In the genomic region with DNA sequence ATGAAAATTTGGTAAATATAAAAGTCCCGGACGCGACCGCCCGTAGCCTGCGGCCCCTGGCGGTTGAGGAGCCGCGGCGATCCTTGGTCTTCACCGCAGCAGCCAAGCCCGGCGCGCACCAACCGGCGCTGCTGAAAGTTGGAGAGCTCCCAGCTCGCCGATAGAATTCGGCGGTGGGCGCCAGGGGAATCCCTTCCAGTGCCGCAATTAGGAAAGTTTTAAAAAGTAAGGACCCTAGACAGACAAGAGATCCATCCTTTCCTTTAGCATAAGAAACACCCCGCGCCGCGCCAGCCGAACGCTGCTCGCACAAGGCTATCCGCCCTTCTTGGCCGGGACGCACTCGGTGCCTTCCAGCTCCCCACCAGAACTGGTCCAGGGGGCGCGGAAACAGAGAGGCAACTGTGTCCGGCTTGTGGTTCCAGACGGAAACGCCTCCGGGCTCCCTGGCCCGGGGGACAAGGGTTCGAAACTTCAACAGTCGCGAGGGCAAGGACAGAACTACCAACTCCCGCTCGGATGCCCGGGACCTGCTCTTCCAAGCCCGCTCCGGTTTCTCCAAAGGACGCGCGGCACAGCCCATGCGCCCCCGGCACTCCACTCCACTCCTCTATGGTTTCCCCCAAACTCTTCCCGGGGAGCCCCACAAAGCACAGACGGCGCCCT, we compare ENCODE assay signal across 8 cellular contexts. TPM values are rescaled to one million over a fixed set of nuclear protein-coding genes. Genes with fewer than 3 reads are reported as not detected.
DNase-seq lines count a peak whose midpoint lies in the region; TF ChIP-seq lines count a peak whose summit lies in the region.

No MANE protein-coding gene starts in this region.

- CTCF ChIA-PET in SK-N-SH (lab: Yijun Ruan, JAX) = interaction anchor here (0.7 to 1.9 kb wide), 19 partner anchors 9 to 462 kb away, joined by 3 to 10 read pairs (median 3); no protein-coding TSS in a partner anchor

- H3K36me3 Mint-ChIP-seq in endothelial cell (ENCODE audit: low read depth, unreplicated experiment) (no peaks in the 10 kb centered on the region), type B pancreatic cell (no peaks in the 10 kb centered on the region)

- TF ChIP-seq RAD21 in SK-N-SH (IDR thresholded peaks at IDR 0.05; ENCODE audit: low read length) = peak; percentile 28; the same call in 1 of the 2 replicates

- H3K27me3 ChIP-seq in HAP-1 (ENCODE audit: low read depth) = peaks cover 37% of the 10 kb centered on the region
- peaks cover 12% of the 10 kb centered on the region; the same call in 1 of the 2 replicates for H3K27me3 ChIP-seq in SK-N-SH (ENCODE audit: insufficient read depth)

- H3K36me3 ChIP-seq in ES-I3 (ENCODE audit: insufficient read depth, low read length) = no peaks in the 10 kb centered on the region
- no peaks in the 10 kb centered on the region for H3K36me3 ChIP-seq in HAP-1 (replicated peaks)
- no peaks in the 10 kb centered on the region for H3K36me3 ChIP-seq in SK-N-SH (replicated peaks in 1 of 2; ENCODE audit: control insufficient read depth in 1 of 2, insufficient read depth in 2 of 2, low read length in 1 of 2)
- no peaks in the 10 kb centered on the region for H3K36me3 ChIP-seq in mesodermal cell (ENCODE audit: control insufficient read depth, insufficient read depth, low read length)

- H3K9me3 Mint-ChIP-seq in endothelial cell (ENCODE audit: unreplicated experiment) (no peaks in the 10 kb centered on the region), type B pancreatic cell (no peaks in the 10 kb centered on the region)

- H3K27me3 Mint-ChIP-seq in endothelial cell (ENCODE audit: unreplicated experiment) = peaks cover 4% of the 10 kb centered on the region
- peaks cover 85% of the 10 kb centered on the region for H3K27me3 Mint-ChIP-seq in type B pancreatic cell

- H3K4me3 Mint-ChIP-seq in endothelial cell (ENCODE audit: unreplicated experiment) (peak overlapping the region; percentile 86), type B pancreatic cell (peak overlapping the region; percentile 88)

- POLR2A ChIA-PET in SK-N-SH (lab: Yijun Ruan, JAX) = no interaction called here

- peak overlapping the region; percentile 58; the same call in 1 of the 2 replicates for H3K9ac ChIP-seq in ES-I3 (ENCODE audit: low read depth, low read length)
- no peak overlapping the region for H3K9ac ChIP-seq in SK-N-SH

- no peaks in the 10 kb centered on the region for H4K20me1 ChIP-seq in SK-N-SH (ENCODE audit: insufficient read depth)

- no peaks in the 10 kb centered on the region for H3K9me2 ChIP-seq in SK-N-SH

- peak; percentile 50 for TF ChIP-seq CTCF in SK-N-SH (IDR thresholded peaks at IDR 0.05)
- peak; percentile 61 for TF ChIP-seq CTCF in endothelial cell (IDR thresholded peaks at IDR 0.05; ENCODE audit: unreplicated experiment)
- TF ChIP-seq CTCF in type B pancreatic cell (conservative IDR thresholded peaks at IDR 0.05) = peak; percentile 77

- H3K9me3 ChIP-seq in ES-I3 (ENCODE audit: control insufficient read depth, insufficient read depth, low read length) (no peaks in the 10 kb centered on the region), HAP-1 (no peaks in the 10 kb centered on the region), SK-N-SH (no peaks in the 10 kb centered on the region), mesodermal cell (ENCODE audit: control insufficient read depth, low read length) (no peaks in the 10 kb centered on the region)

- H3K4me3 ChIP-seq in HAP-1 (no peak overlapping the region), SK-N-SH (ENCODE audit: low read depth in 2 of 2, low read length in 1 of 2) (peak overlapping the region; percentile 19 to 47; a peak in 2 of 4 replicates), mesodermal cell (ENCODE audit: extremely low read depth, insufficient read depth, low read length, poor library complexity, severe bottlenecking) (peak overlapping the region; percentile 46)

- H3K4me1 Mint-ChIP-seq in endothelial cell (ENCODE audit: unreplicated experiment) (peaks cover 8% of the 10 kb centered on the region), type B pancreatic cell (ENCODE audit: unreplicated experiment) (peaks cover 9% of the 10 kb centered on the region)

- peak; percentile 42 to 56 for DNase-seq in HAP-1 (ENCODE audit: low spot score in 2 of 2)
- peak; percentile 64 for DNase-seq in SK-N-SH
- DNase-seq in endothelial cell (ENCODE audit: low spot score) = peak; percentile 80
- DNase-seq in type B pancreatic cell (ENCODE audit: extremely low spot score, unreplicated experiment) = peak; percentile 75
- DNase-seq in RKO (ENCODE audit: low spot score) = no peak
- DNase-seq in NCI-H187 treated with DMSO at 0.1 percent for 48 hours (lab: John Stamatoyannopoulos, UW) = no peak

- WGBS in SK-N-SH (ENCODE audit: low lambda C conversion rate) = 4% methylated on average over 36 of the region's 56 CpGs
- 0 to 1% methylated on average over 37 to 54 of the region's 56 CpGs for WGBS in mesodermal cell (ENCODE audit: insufficient coverage in 2 of 2), 2 experiments

- H3K27ac Mint-ChIP-seq in endothelial cell (ENCODE audit: unreplicated experiment) (no peak overlapping the region), type B pancreatic cell (peak overlapping the region; percentile 56)

- H3K79me2 ChIP-seq in SK-N-SH (ENCODE audit: insufficient read depth) = no peaks in the 10 kb centered on the region

- H3F3A ChIP-seq in SK-N-SH (replicated peaks; ENCODE audit: insufficient read depth) = no peaks in the 10 kb centered on the region

- peak overlapping the region; percentile 55 for H3K4me2 ChIP-seq in SK-N-SH

- H3K4me1 ChIP-seq in ES-I3 (ENCODE audit: insufficient read depth, low read length) (peaks cover 8% of the 10 kb centered on the region; the same call in 1 of the 2 replicates), HAP-1 (no peaks in the 10 kb centered on the region), SK-N-SH (ENCODE audit: control insufficient read depth in 1 of 2, insufficient read depth in 2 of 2, low read depth in 1 of 2, low read length in 1 of 2) (peaks cover 0 to 8% of the 10 kb centered on the region in 2 experiments; a peak in 2 of 4 replicates), mesodermal cell (ENCODE audit: control insufficient read depth, insufficient read depth, low read length, poor library complexity, severe bottlenecking) (peaks cover 7% of the 10 kb centered on the region)

- TF ChIP-seq EP300 in SK-N-SH (IDR thresholded peaks at IDR 0.05; ENCODE audit: borderline replicate concordance in 1 of 2, low read depth in 1 of 2, low read length in 1 of 2) = no peak

- H3K27ac ChIP-seq in SK-N-SH (ENCODE audit: low read depth in 2 of 2, low read length in 1 of 2) (no peak overlapping the region), mesodermal cell (ENCODE audit: low read depth, low read length, severe bottlenecking) (no peak overlapping the region)

- no peak overlapping the region for H2AFZ ChIP-seq in SK-N-SH (ENCODE audit: low read depth)

- in situ Hi-C loops in HAP-1 (cut with MboI; ENCODE audit: low sequenced_read_pairs) = no loop called here

TF ChIP-seq in SK-N-SH, 30 proteins besides CTCF, POLR2A, EP300 and RAD21:
- no peak for TF ChIP-seq CHD2 (IDR thresholded peaks at IDR 0.05; ENCODE audit: low read length, partially characterized antibody)
- TF ChIP-seq SMC3 (IDR thresholded peaks at IDR 0.05; ENCODE audit: low read depth, low read length) = peak; percentile 20; the same call in 1 of the 2 replicates
- TF ChIP-seq, protein P1, sequence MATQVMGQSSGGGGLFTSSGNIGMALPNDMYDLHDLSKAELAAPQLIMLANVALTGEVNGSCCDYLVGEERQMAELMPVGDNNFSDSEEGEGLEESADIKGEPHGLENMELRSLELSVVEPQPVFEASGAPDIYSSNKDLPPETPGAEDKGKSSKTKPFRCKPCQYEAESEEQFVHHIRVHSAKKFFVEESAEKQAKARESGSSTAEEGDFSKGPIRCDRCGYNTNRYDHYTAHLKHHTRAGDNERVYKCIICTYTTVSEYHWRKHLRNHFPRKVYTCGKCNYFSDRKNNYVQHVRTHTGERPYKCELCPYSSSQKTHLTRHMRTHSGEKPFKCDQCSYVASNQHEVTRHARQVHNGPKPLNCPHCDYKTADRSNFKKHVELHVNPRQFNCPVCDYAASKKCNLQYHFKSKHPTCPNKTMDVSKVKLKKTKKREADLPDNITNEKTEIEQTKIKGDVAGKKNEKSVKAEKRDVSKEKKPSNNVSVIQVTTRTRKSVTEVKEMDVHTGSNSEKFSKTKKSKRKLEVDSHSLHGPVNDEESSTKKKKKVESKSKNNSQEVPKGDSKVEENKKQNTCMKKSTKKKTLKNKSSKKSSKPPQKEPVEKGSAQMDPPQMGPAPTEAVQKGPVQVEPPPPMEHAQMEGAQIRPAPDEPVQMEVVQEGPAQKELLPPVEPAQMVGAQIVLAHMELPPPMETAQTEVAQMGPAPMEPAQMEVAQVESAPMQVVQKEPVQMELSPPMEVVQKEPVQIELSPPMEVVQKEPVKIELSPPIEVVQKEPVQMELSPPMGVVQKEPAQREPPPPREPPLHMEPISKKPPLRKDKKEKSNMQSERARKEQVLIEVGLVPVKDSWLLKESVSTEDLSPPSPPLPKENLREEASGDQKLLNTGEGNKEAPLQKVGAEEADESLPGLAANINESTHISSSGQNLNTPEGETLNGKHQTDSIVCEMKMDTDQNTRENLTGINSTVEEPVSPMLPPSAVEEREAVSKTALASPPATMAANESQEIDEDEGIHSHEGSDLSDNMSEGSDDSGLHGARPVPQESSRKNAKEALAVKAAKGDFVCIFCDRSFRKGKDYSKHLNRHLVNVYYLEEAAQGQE (IDR thresholded peaks at IDR 0.05; ENCODE audit: low read depth, low read length) = peak; percentile 77
- TF ChIP-seq TAF1 (IDR thresholded peaks at IDR 0.05; ENCODE audit: borderline replicate concordance, low read depth, low read length) = no peak

RNA-seq across cellular contexts. Expression of a gene that starts 1.7 kb away (rescaled TPM):
- polyA plus RNA-seq in SK-N-SH (2012; rRNA removed) = 0.34 and 0.36 TPM in 2 replicates
- 0.27 and 0.38 TPM in 2 replicates for polyA plus RNA-seq in SK-N-SH (2012; cell fraction: cytosol; rRNA removed)
- polyA plus RNA-seq in SK-N-SH (2012; cell fraction: nucleus; rRNA removed) = 0.54 and 0.71 TPM in 2 replicates
- total RNA-seq in endothelial cell (ENCODE audit: unreplicated experiment) (1.3 TPM), type B pancreatic cell (ENCODE audit: low replicate concordance) (2.6 and 2.9 TPM in 2 replicates)
- polyA plus RNA-seq in mesodermal cell (2013, experiment 1 of 2) = 1.3 TPM
- 1.1 TPM for polyA plus RNA-seq in mesodermal cell (2013, experiment 2 of 2)

Comparison
In these comparisons a context has a peak if more than half of its experiments do, and no peak if none do; other contexts are left out.
1. DNase-seq: peak in HAP-1 (2 of 2), SK-N-SH (single experiment), endothelial cell (single experiment) and type B pancreatic cell (single experiment); none in RKO (single experiment) and NCI-H187 treated with DMSO at 0.1 percent for 48 hours (single experiment).
2. Peak in every context shown above with its lines, with median percentiles within 50 percentile points of each other: CTCF ChIP-seq.